Comparison of ENCODE assay signal across 24 cellular contexts in the genomic region with DNA sequence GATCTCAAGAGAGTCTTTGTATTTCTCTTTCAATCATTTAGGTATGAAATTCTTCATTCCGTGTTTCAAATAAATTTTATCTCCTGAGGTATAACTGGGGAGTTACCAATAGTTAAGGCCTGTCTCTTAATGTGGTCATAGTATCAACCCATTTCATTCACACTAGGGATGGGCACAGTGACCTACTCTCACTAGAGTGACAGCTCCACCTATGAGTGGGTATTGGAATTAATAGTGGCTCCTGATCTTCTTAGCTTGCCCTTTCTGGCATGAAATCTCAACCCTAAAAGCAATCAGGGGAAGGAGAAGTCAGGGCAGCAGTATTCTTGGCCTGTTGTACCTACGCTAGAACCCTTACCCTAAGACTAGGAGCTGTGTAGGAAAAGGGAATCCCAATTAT.
DNase-seq lines count a peak whose midpoint lies in the region; TF ChIP-seq lines count a peak whose summit lies in the region.
"Had no signal": no experiment of that assay in that cellular context is flagged by ENCODE, and none has a peak within 500 bp of the region (broad histone marks: within the 10 kb centered on the region; RNA-seq: fewer than 3 reads in every experiment).

No MANE protein-coding gene starts in this region.

- peaks cover 8% of the 10 kb centered on the region for H3K9me3 Mint-ChIP-seq in endodermal cell
- H3K9me3 Mint-ChIP-seq: stimulated activated naive CD8-positive, alpha-beta T cell treated with anti-CD3 and anti-CD28 coated beads, Interleukin-15, Interleukin-2, amounts not matched to agents 100 ng/mL and 50 ng/mL, for 24 hours had no signal

- in situ Hi-C loops in ACHN (cut with HindIII; ENCODE audit: low pct_ligation_motif_present, low pct_unique_long_range_greater_than_20kb, low sequenced_read_pairs) = no loop called here

- 94% methylated on average over 2 of the region's 2 CpGs; no CpG with 5 or more reads in 1 of the 2 experiments for WGBS in endodermal cell (ENCODE audit: insufficient coverage in 1 of 2, insufficient read length in 1 of 2), 2 experiments

- H3K36me3 ChIP-seq in endodermal cell (ENCODE audit: control insufficient read depth, insufficient read depth, low read length) (no peaks in the 10 kb centered on the region), BE2C (no peaks in the 10 kb centered on the region)
- H3K36me3 ChIP-seq: tibial nerve had no signal

- no peak overlapping the region for H3K4me3 ChIP-seq in endodermal cell (ENCODE audit: low read length)
- no peak overlapping the region for H3K4me3 ChIP-seq in dorsolateral prefrontal cortex
- H3K4me3 ChIP-seq in BE2C (ENCODE audit: low read depth, low read length) = no peak overlapping the region
- H3K4me3 ChIP-seq: smooth muscle cell, tibial nerve had no signal

- H3K27ac ChIP-seq in 22Rv1 (no peak overlapping the region), endodermal cell (ENCODE audit: low read depth, low read length) (no peak overlapping the region), dorsolateral prefrontal cortex (no peak overlapping the region)
- H3K27ac ChIP-seq: tibial nerve had no signal

- intact Hi-C loops in dorsolateral prefrontal cortex (cut with DNase I) = loop anchor here in 1 of 2 donors (5.0 kb wide), 1 partner anchor 579 kb away; no protein-coding TSS in a partner anchor

- no peaks in the 10 kb centered on the region for H3K36me3 Mint-ChIP-seq in endodermal cell (ENCODE audit: low read depth)

- no peaks in the 10 kb centered on the region for H3K27me3 Mint-ChIP-seq in endodermal cell (ENCODE audit: insufficient read depth)
- H3K27me3 Mint-ChIP-seq: CD8-positive, alpha-beta memory T cell; stimulated activated naive CD8-positive, alpha-beta T cell treated with anti-CD3 and anti-CD28 coated beads, Interleukin-15, Interleukin-2, amounts not matched to agents 100 ng/mL and 50 ng/mL, for 24 hours had no signal

- no peaks in the 10 kb centered on the region for H3K4me1 ChIP-seq in endodermal cell (ENCODE audit: control insufficient read depth, insufficient read depth, low read length)
- H3K4me1 ChIP-seq in BE2C = no peaks in the 10 kb centered on the region
- H3K4me1 ChIP-seq: tibial nerve had no signal

- H3K27me3 ChIP-seq in endodermal cell (ENCODE audit: control insufficient read depth, insufficient read depth, low read length, poor library complexity, severe bottlenecking) (no peaks in the 10 kb centered on the region), dorsolateral prefrontal cortex (no peaks in the 10 kb centered on the region), BE2C (no peaks in the 10 kb centered on the region)
- H3K27me3 ChIP-seq: tibial nerve had no signal

- TF ChIP-seq CTCF in 22Rv1 (IDR thresholded peaks at IDR 0.05) (peak; percentile 42), endodermal cell (conservative IDR thresholded peaks at IDR 0.05) (peak; percentile 61), dorsolateral prefrontal cortex (IDR thresholded peaks at IDR 0.05 in 54 of 56, conservative IDR thresholded peaks at IDR 0.05 in 2 of 56; ENCODE audit: low read depth in 1 of 56, partially characterized antibody in 56 of 56) (no peak), BE2C (IDR thresholded peaks at IDR 0.05; ENCODE audit: low read depth, low read length) (no peak)

- no peaks in the 10 kb centered on the region for H3K4me1 Mint-ChIP-seq in endodermal cell
- H3K4me1 Mint-ChIP-seq: CD8-positive, alpha-beta memory T cell had no signal

- peak; percentile 83 for DNase-seq in DMS53 (lab: John Stamatoyannopoulos, UW)
- DNase-seq in NAMALWA (ENCODE audit: low spot score) = peak; percentile 10
- no peak for DNase-seq in endodermal cell
- DNase-seq in dorsolateral prefrontal cortex = no peak
- no peak for DNase-seq in ACHN
- DNase-seq in BE2C = no peak
- DNase-seq in HT-29 (ENCODE audit: low spot score) = no peak
- DNase-seq: activated CD8-positive, alpha-beta memory T cell treated with anti-CD3 and anti-CD28 coated beads, Interleukin-2, amount 50 U/mL, for 48 hours; activated effector memory CD4-positive, alpha-beta T cell treated with anti-CD3 and anti-CD28 coated beads, Interleukin-2, amount 50 U/mL, for 16 hours; CD8-positive, alpha-beta memory T cell; cortex of kidney; foreskin fibroblast; HFFc6; hippocampal formation; kidney; NCI-H1930; NCI-H446; nucleus accumbens; stimulated activated CD4-positive, alpha-beta T cell treated with anti-CD3 and anti-CD28 coated beads, Interleukin-2, amount 100 ng/mL, for 48 hours; T-helper 1 cell had no signal

- H3K9me3 ChIP-seq in endodermal cell (ENCODE audit: control insufficient read depth, low read length) (peaks cover 7% of the 10 kb centered on the region), BE2C (no peaks in the 10 kb centered on the region)

- H3K4me3 Mint-ChIP-seq in endodermal cell = no peak overlapping the region
- H3K4me3 Mint-ChIP-seq: CD8-positive, alpha-beta memory T cell; HFFc6; stimulated activated naive CD8-positive, alpha-beta T cell treated with anti-CD3 and anti-CD28 coated beads, Interleukin-15, Interleukin-2, amounts not matched to agents 100 ng/mL and 50 ng/mL, for 24 hours had no signal

- H3K27ac Mint-ChIP-seq in endodermal cell = no peak overlapping the region
- H3K27ac Mint-ChIP-seq: CD8-positive, alpha-beta memory T cell; HFFc6; stimulated activated naive CD8-positive, alpha-beta T cell treated with anti-CD3 and anti-CD28 coated beads, Interleukin-15, Interleukin-2, amounts not matched to agents 100 ng/mL and 50 ng/mL, for 24 hours had no signal

- no peak overlapping the region for H3K9ac ChIP-seq in endodermal cell (ENCODE audit: extremely low read depth, low read length, poor library complexity, severe bottlenecking)

Comparison
In these comparisons a context has a peak if more than half of its experiments do, and no peak if none do; other contexts are left out.
1. CTCF ChIP-seq: peak in 22Rv1 (single experiment) and endodermal cell (single experiment); none in dorsolateral prefrontal cortex (0 of 56) and BE2C (single experiment).
2. DNase-seq: peak in DMS53 (single experiment) and NAMALWA (single experiment); none in endodermal cell (single experiment), dorsolateral prefrontal cortex (0 of 10), ACHN (single experiment), BE2C (single experiment) and HT-29 (single experiment).